ENCODE assay signal across 8 cellular contexts in genomic region chr4:172892300-172892699, GRCh38.
A peak's percentile ranks its signal among the peaks of the same experiment; 100 is the strongest.
DNase-seq lines count a peak whose midpoint lies in the region; ATAC-seq and TF ChIP-seq lines count a peak whose summit lies in the region.

No MANE protein-coding gene starts in this region.

- no peaks in the 10 kb centered on the region for H3K79me1 ChIP-seq in mesenchymal stem cell (replicated peaks; ENCODE audit: low read length, poor library complexity, severe bottlenecking)

- H3K14ac ChIP-seq in mesenchymal stem cell (ENCODE audit: low read length in 2 of 2), result no peak overlapping the region

- H2AK5ac ChIP-seq in mesenchymal stem cell (ENCODE audit: low read length, severe bottlenecking), result no peak overlapping the region

- H3K4me1 Mint-ChIP-seq in WTC11, result no peaks in the 10 kb centered on the region; the same call in 1 of the 2 replicates
- H3K4me1 Mint-ChIP-seq in CD8-positive, alpha-beta memory T cell, result no peaks in the 10 kb centered on the region
- H3K4me1 Mint-ChIP-seq in natural killer cell, result no peaks in the 10 kb centered on the region

- no peak overlapping the region for H2BK12ac ChIP-seq in mesenchymal stem cell (ENCODE audit: low read length in 2 of 2)

- H3K9ac ChIP-seq in mesenchymal stem cell (ENCODE audit: low read length), result no peak overlapping the region

- H3K36me3 ChIP-seq in mesenchymal stem cell (ENCODE audit: control insufficient read depth in 1 of 2, insufficient read depth in 2 of 2, low read depth in 1 of 2, low read length in 2 of 2) (no peaks in the 10 kb centered on the region), ovary (no peaks in the 10 kb centered on the region)
- no peaks in the 10 kb centered on the region for H3K36me3 ChIP-seq in CD8-positive, alpha-beta memory T cell (ENCODE audit: insufficient read depth, low read length)

- H3K27ac ChIP-seq in mesenchymal stem cell (ENCODE audit: low read length, poor library complexity, severe bottlenecking) (no peak overlapping the region), ovary (no peak overlapping the region)
- H3K27ac ChIP-seq in CD8-positive, alpha-beta memory T cell (ENCODE audit: low read depth, low read length), result no peak overlapping the region

- 10% methylated on average over 3 of the region's 4 CpGs for WGBS in mesenchymal stem cell
- 14 to 29% (median 19%) methylated on average over 4 of the region's 4 CpGs for WGBS in ovary, 3 donors

- H3K4ac ChIP-seq in mesenchymal stem cell (ENCODE audit: low read depth in 1 of 2, low read length in 2 of 2), result no peak overlapping the region

- DNase-seq in WTC11 (ENCODE audit: low spot score) (peak; percentile 31), mesenchymal stem cell (peak; percentile 5), ovary (no peak), natural killer cell (no peak)
- no peak for DNase-seq in CD8-positive, alpha-beta memory T cell

- H2AFZ ChIP-seq in mesenchymal stem cell (ENCODE audit: low read depth, low read length), result no peak overlapping the region

- no peak overlapping the region for H3K4me2 ChIP-seq in mesenchymal stem cell (ENCODE audit: low read length, poor library complexity, severe bottlenecking)

- no peak overlapping the region for H4K91ac ChIP-seq in mesenchymal stem cell (ENCODE audit: low read length)

- H4K8ac ChIP-seq in mesenchymal stem cell (ENCODE audit: low read length), result no peak overlapping the region

- peak; percentile 83 for ATAC-seq in GM18499 (IDR thresholded peaks at IDR 0.05; ENCODE audit: insufficient read depth, unreplicated experiment)
- peak; percentile 67 for ATAC-seq in HG03095 (IDR thresholded peaks at IDR 0.05; ENCODE audit: unreplicated experiment)
- peak; percentile 84 for ATAC-seq in WTC11
- ATAC-seq in natural killer cell, result no peak
- ATAC-seq in GM18873 (IDR thresholded peaks at IDR 0.05; ENCODE audit: low FRiP score, unreplicated experiment), result no peak

- H3K27ac Mint-ChIP-seq in WTC11 (no peak overlapping the region), natural killer cell (no peak overlapping the region)
- no peak overlapping the region for H3K27ac Mint-ChIP-seq in CD8-positive, alpha-beta memory T cell

- POLR2A ChIA-PET in WTC11 (lab: Charles Lee), result interaction anchor here (0.5 to 1.1 kb wide), 4 partner anchors 121 to 546 kb away, joined by 3 to 5 read pairs (median 4); no protein-coding TSS in a partner anchor
- POLR2A ChIA-PET in CD8-positive, alpha-beta memory T cell (lab: Charles Lee), result no interaction called here

- H3K4me3 ChIP-seq in mesenchymal stem cell (ENCODE audit: insufficient read depth in 1 of 2, low read depth in 1 of 2, low read length in 2 of 2) (no peak overlapping the region), ovary (no peak overlapping the region)
- H3K4me3 ChIP-seq in CD8-positive, alpha-beta memory T cell (ENCODE audit: low read length), result no peak overlapping the region

- no peak for TF ChIP-seq EP300 in ovary (IDR thresholded peaks at IDR 0.05)

- intact Hi-C loops in ovary (cut with DNase I), result no loop called here
- intact Hi-C loops in natural killer cell (cut with micrococcal nuclease), result no loop called here

- H2BK120ac ChIP-seq in mesenchymal stem cell (ENCODE audit: low read depth, low read length), result no peak overlapping the region

- H3K4me3 Mint-ChIP-seq in WTC11 (no peak overlapping the region), natural killer cell (no peak overlapping the region)
- no peak overlapping the region for H3K4me3 Mint-ChIP-seq in CD8-positive, alpha-beta memory T cell

- H3K23ac ChIP-seq in mesenchymal stem cell (ENCODE audit: low read length in 2 of 2), result no peak overlapping the region

- H2BK5ac ChIP-seq in mesenchymal stem cell (ENCODE audit: low read depth, low read length, poor library complexity, severe bottlenecking), result no peak overlapping the region

- TF ChIP-seq CTCF in WTC11 (IDR thresholded peaks at IDR 0.05), result peak; percentile 87
- no peak for TF ChIP-seq CTCF in ovary (IDR thresholded peaks at IDR 0.05)
- no peak for TF ChIP-seq CTCF in natural killer cell (IDR thresholded peaks at IDR 0.05)

- no peak overlapping the region for H2BK15ac ChIP-seq in mesenchymal stem cell (ENCODE audit: low read depth, poor library complexity, severe bottlenecking)

- H3K9me3 Mint-ChIP-seq in WTC11, result peaks cover 4% of the 10 kb centered on the region; the same call in 1 of the 2 replicates
- peaks cover 14 to 41% (median 17%) of the 10 kb centered on the region in 5 donors for H3K9me3 Mint-ChIP-seq in CD8-positive, alpha-beta memory T cell
- H3K9me3 Mint-ChIP-seq in natural killer cell, result peaks cover 10 to 13% of the 10 kb centered on the region in 2 donors

- H3K9me3 ChIP-seq in mesenchymal stem cell (ENCODE audit: control insufficient read depth, low read length) (peaks cover 43% of the 10 kb centered on the region), ovary (no peaks in the 10 kb centered on the region)
- H3K9me3 ChIP-seq in CD8-positive, alpha-beta memory T cell (ENCODE audit: low read length), result no peaks in the 10 kb centered on the region

- no peaks in the 10 kb centered on the region for H3K4me1 ChIP-seq in mesenchymal stem cell (ENCODE audit: control insufficient read depth, insufficient read depth, low read depth, low read length)
- no peaks in the 10 kb centered on the region for H3K4me1 ChIP-seq in CD8-positive, alpha-beta memory T cell (ENCODE audit: insufficient read depth, low read length)
- no peaks in the 10 kb centered on the region for H3K4me1 ChIP-seq in ovary (ENCODE audit: insufficient read depth)

- CTCF ChIA-PET in WTC11 (lab: Charles Lee), result interaction anchor here (0.6 to 2.5 kb wide), 28 partner anchors 9 to 443 kb away, joined by 3 to 19 read pairs (median 4); partner anchors contain the start of gene HMGB2
- CTCF ChIA-PET in CD8-positive, alpha-beta memory T cell (lab: Charles Lee), result no interaction called here

- H3K27me3 ChIP-seq in mesenchymal stem cell (ENCODE audit: control insufficient read depth in 1 of 2, insufficient read depth in 1 of 2, low read length in 2 of 2) (no peaks in the 10 kb centered on the region), ovary (no peaks in the 10 kb centered on the region)
- no peaks in the 10 kb centered on the region for H3K27me3 ChIP-seq in CD8-positive, alpha-beta memory T cell (ENCODE audit: insufficient read depth, low read length, poor library complexity, severe bottlenecking)

- H3K27me3 Mint-ChIP-seq in WTC11 (ENCODE audit: low read depth) (no peaks in the 10 kb centered on the region), natural killer cell (ENCODE audit: low read depth in 2 of 2) (no peaks in the 10 kb centered on the region)
- no peaks in the 10 kb centered on the region for H3K27me3 Mint-ChIP-seq in CD8-positive, alpha-beta memory T cell

- H3K36me3 Mint-ChIP-seq in WTC11 (no peaks in the 10 kb centered on the region), natural killer cell (peaks cover 8% of the 10 kb centered on the region)
- peaks cover 0 to 4% (median 0%) of the 10 kb centered on the region in 3 donors for H3K36me3 Mint-ChIP-seq in CD8-positive, alpha-beta memory T cell

- H3K18ac ChIP-seq in mesenchymal stem cell (ENCODE audit: low read depth in 1 of 2, low read length in 2 of 2), result no peak overlapping the region

- no peak for TF ChIP-seq POLR2A in ovary (IDR thresholded peaks at IDR 0.05)

TF ChIP-seq in WTC11, 78 proteins besides CTCF, POLR2A, EP300 and RAD21 (continues in another document):
- no peak for TF ChIP-seq E2F1 (CRISPR knock-in tag; IDR thresholded peaks at IDR 0.05)
- no peak for TF ChIP-seq PRRX2 (CRISPR knock-in tag; IDR thresholded peaks at IDR 0.05)
- TF ChIP-seq, protein P1, sequence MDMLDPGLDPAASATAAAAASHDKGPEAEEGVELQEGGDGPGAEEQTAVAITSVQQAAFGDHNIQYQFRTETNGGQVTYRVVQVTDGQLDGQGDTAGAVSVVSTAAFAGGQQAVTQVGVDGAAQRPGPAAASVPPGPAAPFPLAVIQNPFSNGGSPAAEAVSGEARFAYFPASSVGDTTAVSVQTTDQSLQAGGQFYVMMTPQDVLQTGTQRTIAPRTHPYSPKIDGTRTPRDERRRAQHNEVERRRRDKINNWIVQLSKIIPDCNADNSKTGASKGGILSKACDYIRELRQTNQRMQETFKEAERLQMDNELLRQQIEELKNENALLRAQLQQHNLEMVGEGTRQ (CRISPR knock-in tag; IDR thresholded peaks at IDR 0.05), result no peak
- TF ChIP-seq JAZF1 (CRISPR knock-in tag; IDR thresholded peaks at IDR 0.05), result no peak
- TF ChIP-seq ZSCAN18 (CRISPR knock-in tag; IDR thresholded peaks at IDR 0.05), result no peak
- TF ChIP-seq ATF3 (CRISPR knock-in tag; conservative IDR thresholded peaks at IDR 0.05), result no peak
- no peak for TF ChIP-seq OVOL2 (CRISPR knock-in tag; IDR thresholded peaks at IDR 0.05; ENCODE audit: borderline replicate concordance)

Comparison
In these comparisons a context has a peak if more than half of its experiments do, and no peak if none do; other contexts are left out.
1. ATAC-seq: peak in GM18499 (single experiment), HG03095 (single experiment) and WTC11 (single experiment); none in natural killer cell (0 of 3) and GM18873 (single experiment).
2. DNase-seq: peak in WTC11 (single experiment) and mesenchymal stem cell (single experiment); none in CD8-positive, alpha-beta memory T cell (0 of 5), ovary (0 of 5) and natural killer cell (single experiment).